In genomic region chr5:138179277-138179857, GRCh38 we compare ENCODE assay signal across 7 cellular contexts. TPM values are rescaled to one million over a fixed set of nuclear protein-coding genes. Genes with fewer than 3 reads are reported as not detected.
DNase-seq lines count a peak whose midpoint lies in the region; ATAC-seq lines count a peak whose summit lies in the region.

No MANE protein-coding gene starts in this region.

- no peak overlapping the region for H2BK120ac ChIP-seq in trophoblast cell (ENCODE audit: insufficient read depth, low read length, poor library complexity)

- no peak overlapping the region for H2AK5ac ChIP-seq in trophoblast cell (ENCODE audit: low read length)

- H3K4ac ChIP-seq in trophoblast cell (ENCODE audit: low read depth, low read length) = peak overlapping the region; percentile 52

- H3K4me2 ChIP-seq in trophoblast cell (ENCODE audit: low read length) = peak overlapping the region; percentile 68

- no peaks in the 10 kb centered on the region for H3K27me3 ChIP-seq in ectodermal cell (ENCODE audit: control insufficient read depth, insufficient read depth, low read length, poor library complexity, severe bottlenecking)
- no peaks in the 10 kb centered on the region for H3K27me3 ChIP-seq in trophoblast cell (ENCODE audit: insufficient read depth, low read length)

- H3K4me1 ChIP-seq in ectodermal cell (ENCODE audit: control insufficient read depth, insufficient read depth, low read length) (no peaks in the 10 kb centered on the region), trophoblast cell (ENCODE audit: control insufficient read depth in 1 of 2, insufficient read depth in 2 of 2, low read length in 2 of 2) (no peaks in the 10 kb centered on the region)

- H3K79me2 ChIP-seq in trophoblast cell (ENCODE audit: control insufficient read depth, insufficient read depth, low read length, poor library complexity) = peaks cover 3% of the 10 kb centered on the region

- H3K27ac ChIP-seq in ectodermal cell (ENCODE audit: insufficient read depth, low read depth, low read length, poor library complexity, severe bottlenecking) = peak overlapping the region; percentile 93
- no peak overlapping the region for H3K27ac ChIP-seq in trophoblast cell (ENCODE audit: low read depth, low read length)

- peak overlapping the region; percentile 54 for H3K14ac ChIP-seq in trophoblast cell (ENCODE audit: low read length)

- H4K8ac ChIP-seq in trophoblast cell (ENCODE audit: low read depth, low read length) = peak overlapping the region; percentile 30

- no peak overlapping the region for H3K23ac ChIP-seq in trophoblast cell (ENCODE audit: low read length)

- H4K12ac ChIP-seq in trophoblast cell (ENCODE audit: low read depth, low read length) = no peak overlapping the region

- no peak overlapping the region for H2BK5ac ChIP-seq in trophoblast cell (ENCODE audit: low read depth, low read length, poor library complexity)

- H3K4me3 ChIP-seq in ectodermal cell (ENCODE audit: insufficient read depth, low read depth, low read length) (peak overlapping the region; percentile 96), trophoblast cell (ENCODE audit: low read depth, low read length) (peak overlapping the region; percentile 71)

- H2BK12ac ChIP-seq in trophoblast cell (ENCODE audit: low read length) = no peak overlapping the region

- no peaks in the 10 kb centered on the region for H3K9me3 ChIP-seq in ectodermal cell (ENCODE audit: control insufficient read depth, low read length)
- H3K9me3 ChIP-seq in trophoblast cell (ENCODE audit: insufficient read depth, low read depth, low read length) = no peaks in the 10 kb centered on the region

- peak overlapping the region; percentile 42 for H3K18ac ChIP-seq in trophoblast cell (ENCODE audit: low read length)

- peak overlapping the region; percentile 61 for H3K9ac ChIP-seq in trophoblast cell (ENCODE audit: low read length)

- H2AFZ ChIP-seq in trophoblast cell (ENCODE audit: insufficient read depth, low read length, poor library complexity) = peak overlapping the region; percentile 49

- ATAC-seq in GM18907 (IDR thresholded peaks at IDR 0.05; ENCODE audit: unreplicated experiment) = peak; percentile 12

- WGBS in ectodermal cell, 2 experiments = 0% methylated on average over 23 of the region's 23 CpGs
- WGBS in trophoblast cell (ENCODE audit: extremely low coverage, insufficient coverage, insufficient read length) = no CpG with 5 or more reads among the region's 23 CpGs

- H3K79me1 ChIP-seq in trophoblast cell (ENCODE audit: low read length) = peaks cover 1% of the 10 kb centered on the region

- H3K36me3 ChIP-seq in ectodermal cell (ENCODE audit: control insufficient read depth, insufficient read depth, low read length) (peaks cover 39% of the 10 kb centered on the region), trophoblast cell (ENCODE audit: control insufficient read depth in 1 of 2, insufficient read depth in 2 of 2, low read length in 2 of 2) (peaks cover 26 to 39% of the 10 kb centered on the region in 2 experiments)

- DNase-seq in M059J (ENCODE audit: low read depth) (peak; percentile 18), trophoblast cell (no peak), GOT3 (lab: John Stamatoyannopoulos, UW) (no peak)
- no peak for DNase-seq in stimulated activated CD4-positive, alpha-beta T cell treated with anti-CD3 and anti-CD28 coated beads, Interleukin-4, amount 100 ng/mL, for 1 hour
- DNase-seq in stimulated activated naive CD4-positive, alpha-beta T cell treated with Interleukin-2 at 50 U/mL for 16 hours (lab: John Stamatoyannopoulos, UW) = no peak

- H4K91ac ChIP-seq in trophoblast cell (ENCODE audit: low read depth, low read length) = no peak overlapping the region

RNA-seq across cellular contexts. Expression of gene KIF20A, which starts 0.5 kb away (rescaled TPM):
- total RNA-seq in M059J (2014; rRNA removed; shearing (Covaris generic)) = 90.2 and 133 TPM in 2 replicates
- 78.0 TPM for polyA plus RNA-seq in ectodermal cell (2013, experiment 1 of 4)
- polyA plus RNA-seq in ectodermal cell (2013, experiment 2 of 4) = 66.6 TPM
- polyA plus RNA-seq in ectodermal cell (2013, experiment 3 of 4) = 85.7 TPM
- polyA plus RNA-seq in ectodermal cell (2013, experiment 4 of 4) = 82.4 TPM
- 38.3 and 43.0 TPM in 2 replicates for polyA plus RNA-seq in trophoblast cell (2013)

RNA-seq across cellular contexts. Expression of gene BRD8, which starts 0.9 kb away (rescaled TPM):
- 24.3 and 38.8 TPM in 2 replicates for total RNA-seq in M059J (2014; rRNA removed; shearing (Covaris generic))
- polyA plus RNA-seq in ectodermal cell (2013, experiment 1 of 4) = 128 TPM
- 127 TPM for polyA plus RNA-seq in ectodermal cell (2013, experiment 2 of 4)
- polyA plus RNA-seq in ectodermal cell (2013, experiment 3 of 4) = 94.9 TPM
- polyA plus RNA-seq in ectodermal cell (2013, experiment 4 of 4) = 101 TPM
- polyA plus RNA-seq in trophoblast cell (2013) = 33.6 and 34.0 TPM in 2 replicates

RNA-seq across cellular contexts. Expression of gene CDC23, which starts 33.8 kb away (rescaled TPM):
- total RNA-seq in M059J (2014; rRNA removed; shearing (Covaris generic)) = 41.4 and 47.6 TPM in 2 replicates
- 62.8 TPM for polyA plus RNA-seq in ectodermal cell (2013, experiment 1 of 4)
- 65.6 TPM for polyA plus RNA-seq in ectodermal cell (2013, experiment 2 of 4)
- 46.4 TPM for polyA plus RNA-seq in ectodermal cell (2013, experiment 3 of 4)
- polyA plus RNA-seq in ectodermal cell (2013, experiment 4 of 4) = 51.6 TPM
- polyA plus RNA-seq in trophoblast cell (2013) = 28.8 and 30.4 TPM in 2 replicates

RNA-seq across cellular contexts. Expression of gene NME5, which starts 40.1 kb away (rescaled TPM):
- total RNA-seq in M059J (2014; rRNA removed; shearing (Covaris generic)) = 0.25 and 1.8 TPM in 2 replicates
- 13.2 TPM for polyA plus RNA-seq in ectodermal cell (2013, experiment 1 of 4)
- 10.7 TPM for polyA plus RNA-seq in ectodermal cell (2013, experiment 2 of 4)
- 8.9 TPM for polyA plus RNA-seq in ectodermal cell (2013, experiment 3 of 4)
- 12.5 TPM for polyA plus RNA-seq in ectodermal cell (2013, experiment 4 of 4)
- 0.60 and 0.63 TPM in 2 replicates for polyA plus RNA-seq in trophoblast cell (2013)
